ENCODE assay signal across 8 cellular contexts in the genomic region with DNA sequence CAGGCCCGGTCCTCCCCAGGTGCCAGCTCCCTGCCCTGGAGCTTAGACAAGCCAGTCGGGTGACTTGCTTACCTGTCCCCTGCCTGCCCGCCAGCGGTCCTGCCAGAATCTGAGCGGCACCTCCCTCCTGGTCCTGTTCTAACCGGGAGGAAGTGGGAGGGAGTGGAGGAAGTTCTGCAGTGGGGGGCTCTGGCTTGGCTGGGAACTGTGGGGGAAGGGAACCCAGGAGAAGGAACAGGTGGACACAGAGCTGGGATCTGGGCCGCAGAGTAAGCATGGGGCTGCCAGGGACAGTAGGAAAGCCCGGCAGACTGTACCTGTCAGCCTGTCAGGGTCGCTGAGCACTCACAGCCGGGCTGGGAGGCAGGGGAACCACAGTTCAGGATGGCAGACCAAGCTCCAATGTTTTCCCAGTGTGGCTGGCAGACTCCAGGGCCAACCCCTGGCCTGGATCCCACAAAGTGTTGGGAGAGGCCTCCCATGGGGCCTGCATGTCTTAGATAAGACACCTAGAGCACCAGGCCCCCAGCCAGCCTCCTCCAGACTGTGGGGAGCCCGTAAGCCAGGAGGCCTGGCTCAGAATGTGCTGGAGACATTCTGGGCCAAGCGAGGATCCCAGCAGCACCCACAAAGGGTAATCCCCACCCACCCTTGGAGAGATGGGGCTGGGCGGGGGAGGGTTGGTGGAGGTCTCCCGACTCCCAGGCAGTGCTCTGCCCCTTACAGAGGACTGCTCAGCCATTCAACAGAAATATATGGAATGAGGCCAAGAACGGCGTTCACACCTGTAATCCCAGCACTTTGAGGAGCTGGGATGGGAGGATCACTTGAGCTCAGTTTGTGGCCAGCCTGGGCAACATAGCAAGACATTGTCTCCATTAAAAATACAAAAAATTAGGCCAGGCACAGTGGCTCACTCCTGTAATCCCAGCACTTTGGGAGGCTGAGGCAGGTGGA. TPM values are rescaled to one million over a fixed set of nuclear protein-coding genes. Genes with fewer than 3 reads are reported as not detected.
DNase-seq lines count a peak whose midpoint lies in the region; ATAC-seq lines count a peak whose summit lies in the region.

No MANE protein-coding gene starts in this region.

- DNase-seq in A172 (ENCODE audit: low spot score) (peak; percentile 25), KBM-7 (peak; percentile 14), ecto neural progenitor cell (ENCODE audit: low spot score) (peak; percentile 41), myocyte (ENCODE audit: low read depth) (peak; percentile 84), MV-4-11 (lab: John Stamatoyannopoulos, UW) (no peak), NCI-H1930 (lab: John Stamatoyannopoulos, UW) (no peak)
- DNase-seq in stimulated activated CD8-positive, alpha-beta memory T cell treated with anti-CD3 and anti-CD28 coated beads, Interleukin-4, amount 100 ng/mL, for 48 hours, result no peak

- ATAC-seq in GM21717 (IDR thresholded peaks at IDR 0.05; ENCODE audit: unreplicated experiment), result no peak

- in situ Hi-C loops in KBM-7 (cut with MboI; ENCODE audit: low pct_unique_long_range_greater_than_20kb, low sequenced_read_pairs), result no loop called here

RNA-seq across cellular contexts. Expression of a gene that starts 2.3 kb away (rescaled TPM):
- total RNA-seq in A172 (2014; rRNA removed; shearing (Covaris generic)), result 45.9 and 57.1 TPM in 2 replicates
- 213 and 237 TPM in 2 replicates for total RNA-seq in myocyte
- 375 TPM for polyA plus RNA-seq in myocyte (2012)

RNA-seq across cellular contexts. Expression of a gene that starts 6.4 kb away (rescaled TPM):
- not detected in 2 replicates for total RNA-seq in A172 (2014; rRNA removed; shearing (Covaris generic))
- not detected in 2 replicates for total RNA-seq in myocyte
- polyA plus RNA-seq in myocyte (2012), result not detected

RNA-seq across cellular contexts. Expression of a gene that starts 32.2 kb away (rescaled TPM):
- total RNA-seq in A172 (2014; rRNA removed; shearing (Covaris generic)), result 28.5 and 30.6 TPM in 2 replicates
- 26.2 and 29.5 TPM in 2 replicates for total RNA-seq in myocyte
- polyA plus RNA-seq in myocyte (2012), result 48.2 TPM

Comparison
In these comparisons a context has a peak if more than half of its experiments do, and no peak if none do; other contexts are left out.
1. DNase-seq: peak in A172 (single experiment), KBM-7 (single experiment), ecto neural progenitor cell (single experiment) and myocyte (single experiment); none in MV-4-11 (single experiment), stimulated activated CD8-positive, alpha-beta memory T cell treated with anti-CD3 and anti-CD28 coated beads, Interleukin-4, amount 100 ng/mL, for 48 hours (single experiment) and NCI-H1930 (0 of 2).